Comparison of ENCODE assay signal across 30 cellular contexts in the genomic region with DNA sequence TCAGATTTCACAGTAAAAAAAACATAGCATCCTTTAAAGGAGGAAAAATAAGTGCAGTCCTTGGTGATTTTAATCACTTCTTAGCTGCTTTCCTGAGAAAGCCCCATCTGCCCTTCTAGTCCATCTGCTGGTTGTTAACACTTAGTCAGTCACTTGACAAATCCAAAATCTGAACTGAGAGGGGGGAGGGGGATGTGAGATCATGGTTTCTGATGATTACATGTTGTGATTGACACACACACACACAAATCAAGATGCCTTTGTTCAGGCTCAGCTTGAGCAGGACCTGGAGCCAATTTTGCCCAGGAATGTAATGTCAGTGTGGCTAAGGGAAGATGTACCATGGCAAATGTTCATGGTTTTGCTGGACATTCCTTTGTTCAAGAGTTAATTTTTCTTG.
DNase-seq lines count a peak whose midpoint lies in the region; ATAC-seq, FAIRE-seq and TF ChIP-seq lines count a peak whose summit lies in the region.
"Had no signal": no experiment of that assay in that cellular context is flagged by ENCODE, and none has a peak within 500 bp of the region (broad histone marks: within the 10 kb centered on the region; RNA-seq: fewer than 3 reads in every experiment).

No MANE protein-coding gene starts in this region.

- peaks cover 2% of the 10 kb centered on the region for H3K27me3 Mint-ChIP-seq in glutamatergic neuron (ENCODE audit: unreplicated experiment)
- H3K27me3 Mint-ChIP-seq in activated T-cell treated with anti-CD3 and anti-CD28 coated beads, Interleukin-2, amount 50 U/mL, for 72 hours (ENCODE audit: low read depth): no peaks in the 10 kb centered on the region
- H3K27me3 Mint-ChIP-seq: T-helper 17 cell had no signal

- no peaks in the 10 kb centered on the region for H3K27me3 ChIP-seq in WERI-Rb-1 (ENCODE audit: insufficient read depth, low read depth, severe bottlenecking)
- H3K27me3 ChIP-seq: MG63, SJCRH30 had no signal

- peak overlapping the region; percentile 52 for H3K27ac ChIP-seq in WERI-Rb-1
- H3K27ac ChIP-seq: A549, C4-2B, PC-9, SJCRH30 had no signal

- no peak for TF ChIP-seq CTCF in D721Med (IDR thresholded peaks at IDR 0.05; ENCODE audit: insufficient read depth, missing control alignments)
- no peak for TF ChIP-seq CTCF in WERI-Rb-1 (IDR thresholded peaks at IDR 0.05; ENCODE audit: low read depth, low read length)
- TF ChIP-seq CTCF in glutamatergic neuron (IDR thresholded peaks at IDR 0.05; ENCODE audit: partially characterized antibody, unreplicated experiment): no peak

- H3K9me3 Mint-ChIP-seq in glutamatergic neuron (ENCODE audit: unreplicated experiment): peaks cover 2% of the 10 kb centered on the region
- H3K9me3 Mint-ChIP-seq in activated T-cell treated with anti-CD3 and anti-CD28 coated beads, Interleukin-2, amount 50 U/mL, for 72 hours: no peaks in the 10 kb centered on the region
- H3K9me3 Mint-ChIP-seq: CD8-positive, alpha-beta T cell had no signal

- peak overlapping the region; percentile 90 for H3K27ac Mint-ChIP-seq in glutamatergic neuron (ENCODE audit: unreplicated experiment)
- no peak overlapping the region for H3K27ac Mint-ChIP-seq in activated T-cell treated with anti-CD3 and anti-CD28 coated beads, Interleukin-2, amount 50 U/mL, for 72 hours
- H3K27ac Mint-ChIP-seq: CD8-positive, alpha-beta T cell; T-helper 17 cell had no signal

- H3K36me3 ChIP-seq in WERI-Rb-1: peaks cover 20% of the 10 kb centered on the region
- H3K36me3 ChIP-seq: MG63, SJCRH30 had no signal

- peak overlapping the region; percentile 25 for H3K4me3 Mint-ChIP-seq in glutamatergic neuron (ENCODE audit: unreplicated experiment)
- H3K4me3 Mint-ChIP-seq in activated T-cell treated with anti-CD3 and anti-CD28 coated beads, Interleukin-2, amount 50 U/mL, for 72 hours: no peak overlapping the region
- H3K4me3 Mint-ChIP-seq: CD8-positive, alpha-beta T cell; T-helper 17 cell had no signal

- H3K36me3 Mint-ChIP-seq in glutamatergic neuron (ENCODE audit: unreplicated experiment): peaks cover 4% of the 10 kb centered on the region
- H3K36me3 Mint-ChIP-seq in activated T-cell treated with anti-CD3 and anti-CD28 coated beads, Interleukin-2, amount 50 U/mL, for 72 hours (ENCODE audit: insufficient read depth in 2 of 2): no peaks in the 10 kb centered on the region
- H3K36me3 Mint-ChIP-seq: CD8-positive, alpha-beta T cell had no signal

- H3K9me3 ChIP-seq in WERI-Rb-1 (ENCODE audit: severe bottlenecking): peaks cover 5% of the 10 kb centered on the region
- H3K9me3 ChIP-seq: A549, MG63, SJCRH30 had no signal

- H3K4me3 ChIP-seq in WERI-Rb-1 (ENCODE audit: low read depth, low read length): no peak overlapping the region
- H3K4me3 ChIP-seq: A549, MG63, PC-9, SJCRH30 had no signal

- H3K4me1 Mint-ChIP-seq in glutamatergic neuron (ENCODE audit: low read depth, unreplicated experiment): peaks cover 24% of the 10 kb centered on the region
- H3K4me1 Mint-ChIP-seq in activated T-cell treated with anti-CD3 and anti-CD28 coated beads, Interleukin-2, amount 50 U/mL, for 72 hours (ENCODE audit: low read depth): no peaks in the 10 kb centered on the region
- H3K4me1 Mint-ChIP-seq: T-helper 17 cell had no signal

- DNase-seq in D721Med (ENCODE audit: insufficient read length, low spot score) (no peak), NCI-H446 treated with DMSO at 0.1 percent for 48 hours (lab: John Stamatoyannopoulos, UW) (peak; percentile 39), WERI-Rb-1 (peak; percentile 73), glutamatergic neuron (peak; percentile 23), COLO668 (lab: John Stamatoyannopoulos, UW; ENCODE audit: unreplicated experiment) (no peak), activated gamma-delta T cell (lab: John Stamatoyannopoulos, UW) (no peak)
- DNase-seq in activated T-cell treated with anti-CD3 and anti-CD28 coated beads, Interleukin-2, amount 50 U/mL, for 72 hours: no peak
- DNase-seq: CD8-positive, alpha-beta T cell; DMS53; IMR-90; KG1; MG63; NCI-H1105 treated with DMSO at 0.1 percent for 48 hours; NCI-H146; NCI-H1930; NCI-H2107; NCI-H510A; NCI-H774; PC-9; SJCRH30; T-helper 17 cell had no signal

- no peak for ATAC-seq in activated T-cell treated with anti-CD3 and anti-CD28 coated beads, Interleukin-2, amount 50 U/mL, for 72 hours (replicated peaks in 1 of 2)
- ATAC-seq in HG03097 (IDR thresholded peaks at IDR 0.05; ENCODE audit: low FRiP score, unreplicated experiment): no peak
- ATAC-seq: A549; CD8-positive, alpha-beta T cell; Right ventricle myocardium inferior; SK-N-SH treated with all-trans-retinoic acid at 6 μM for 48 hours; T-helper 17 cell had no signal

- peak; percentile 100 for FAIRE-seq in D721Med (lab: Jason Lieb, UNC)
- FAIRE-seq: A549, G401.6, GM19239, H54, HTR-8/SVneo had no signal

Comparison
In these comparisons a context has a peak if more than half of its experiments do, and no peak if none do; other contexts are left out.
1. DNase-seq: peak in NCI-H446 treated with DMSO at 0.1 percent for 48 hours (single experiment), WERI-Rb-1 (single experiment) and glutamatergic neuron (single experiment); none in D721Med (single experiment), COLO668 (single experiment), activated T-cell treated with anti-CD3 and anti-CD28 coated beads, Interleukin-2, amount 50 U/mL, for 72 hours (0 of 2) and activated gamma-delta T cell (single experiment).